In genomic region chr9:29449294-29449693, GRCh38 we compare ENCODE assay signal across 23 cellular contexts.
DNase-seq lines count a peak whose midpoint lies in the region; ATAC-seq lines count a peak whose summit lies in the region.
"Had no signal": no experiment of that assay in that cellular context is flagged by ENCODE, and none has a peak within 500 bp of the region (broad histone marks: within the 10 kb centered on the region; RNA-seq: fewer than 3 reads in every experiment).

No MANE protein-coding gene starts in this region.

- peak; percentile 43 for DNase-seq in DMS53 (lab: John Stamatoyannopoulos, UW)
- peak; percentile 94 for DNase-seq in NCI-H748 treated with DMSO at 0.1 percent for 48 hours (lab: John Stamatoyannopoulos, UW)
- peak; percentile 48 for DNase-seq in left kidney (ENCODE audit: low read depth, low spot score)
- DNase-seq in AML-193 (lab: John Stamatoyannopoulos, UW), result no peak
- no peak for DNase-seq in stimulated activated effector memory CD8-positive, alpha-beta T cell treated with anti-CD3 and anti-CD28 coated beads, Interleukin-12 subunit alpha, Interleukin-12 subunit beta, amount 100 ng/mL, for 72 hours (ENCODE audit: low spot score in 2 of 2)
- DNase-seq: activated CD4-positive, alpha-beta memory T cell treated with anti-CD3 and anti-CD28 coated beads, Interleukin-2, amount 10 ng/mL, durations not matched to agents 7 days and 5 days; activated CD4-positive, CD25-positive, alpha-beta regulatory T cell; activated naive CD4-positive, alpha-beta T cell; activated T-cell treated with anti-CD3 and anti-CD28 coated beads, Interleukin-2, amount 50 U/mL, for 1 hour; amygdala; CD8-positive, alpha-beta memory T cell; DND-41; heart right ventricle; immature natural killer cell; left ventricle myocardium inferior; stimulated activated CD4-positive, alpha-beta T cell treated with anti-CD3 and anti-CD28 coated beads, Interleukin-1b, Interleukin-23, amount 100 ng/mL, for 48 hours; stimulated activated naive B cell treated with anti-CD40 and anti-IgM and Interleukin-4, amounts not matched to agents 10 μg/mL and 1 μg/mL and 100 μg/mL, for 72 hours had no signal

- no peaks in the 10 kb centered on the region for H3K36me3 Mint-ChIP-seq in stimulated activated effector memory CD8-positive, alpha-beta T cell treated with anti-CD3 and anti-CD28 coated beads, Interleukin-12 subunit alpha, Interleukin-12 subunit beta, amount 100 ng/mL, for 72 hours
- H3K36me3 Mint-ChIP-seq: CD8-positive, alpha-beta memory T cell; stimulated activated naive B cell treated with anti-CD40 and anti-IgM and Interleukin-4, amounts not matched to agents 10 μg/mL and 1 μg/mL and 100 μg/mL, for 72 hours had no signal

- peak overlapping the region; percentile 72 for H3K4me3 ChIP-seq in HUES6 (ENCODE audit: low read depth, low read length)
- H3K4me3 ChIP-seq: cardiac muscle cell, heart right ventricle, left ventricle myocardium inferior, prostate gland had no signal

- H3K9me3 Mint-ChIP-seq in stimulated activated effector memory CD8-positive, alpha-beta T cell treated with anti-CD3 and anti-CD28 coated beads, Interleukin-12 subunit alpha, Interleukin-12 subunit beta, amount 100 ng/mL, for 72 hours, result peaks cover 11% of the 10 kb centered on the region

- H3K36me3 ChIP-seq in HUES6 (ENCODE audit: control insufficient read depth, insufficient read depth, low read length), result peaks cover 2% of the 10 kb centered on the region; the same call in 1 of the 2 replicates
- H3K36me3 ChIP-seq: cardiac muscle cell, heart right ventricle, left ventricle myocardium inferior, prostate gland had no signal

- H3K27me3 ChIP-seq in HUES6 (ENCODE audit: control insufficient read depth, insufficient read depth, low read length), result no peaks in the 10 kb centered on the region
- H3K27me3 ChIP-seq: cardiac muscle cell, heart right ventricle had no signal

- no peak for ATAC-seq in stimulated activated effector memory CD8-positive, alpha-beta T cell treated with anti-CD3 and anti-CD28 coated beads, Interleukin-12 subunit alpha, Interleukin-12 subunit beta, amount 100 ng/mL, for 72 hours
- no peak for ATAC-seq in GM19395 (IDR thresholded peaks at IDR 0.05; ENCODE audit: unreplicated experiment)
- ATAC-seq: HCT116; heart right ventricle; stimulated activated naive B cell treated with anti-CD40 and anti-IgM and Interleukin-4, amounts not matched to agents 10 μg/mL and 1 μg/mL and 100 μg/mL, for 72 hours had no signal

- no peaks in the 10 kb centered on the region for H3K4me1 Mint-ChIP-seq in stimulated activated effector memory CD8-positive, alpha-beta T cell treated with anti-CD3 and anti-CD28 coated beads, Interleukin-12 subunit alpha, Interleukin-12 subunit beta, amount 100 ng/mL, for 72 hours
- H3K4me1 Mint-ChIP-seq: activated CD4-positive, alpha-beta memory T cell treated with anti-CD3 and anti-CD28 coated beads, Interleukin-2, amount 10 ng/mL, durations not matched to agents 7 days and 5 days; CD8-positive, alpha-beta memory T cell; stimulated activated naive B cell treated with anti-CD40 and anti-IgM and Interleukin-4, amounts not matched to agents 10 μg/mL and 1 μg/mL and 100 μg/mL, for 72 hours had no signal

- H3K27ac Mint-ChIP-seq in stimulated activated effector memory CD8-positive, alpha-beta T cell treated with anti-CD3 and anti-CD28 coated beads, Interleukin-12 subunit alpha, Interleukin-12 subunit beta, amount 100 ng/mL, for 72 hours, result no peak overlapping the region
- H3K27ac Mint-ChIP-seq: activated CD4-positive, alpha-beta memory T cell treated with anti-CD3 and anti-CD28 coated beads, Interleukin-2, amount 10 ng/mL, durations not matched to agents 7 days and 5 days; CD8-positive, alpha-beta memory T cell; dendritic cell treated with granulocyte-macrophage colony-stimulating factor and Interleukin-4, amounts not matched to agents 40 ng/mL and 50 ng/mL, for 4 days; immature natural killer cell; stimulated activated naive B cell treated with anti-CD40 and anti-IgM and Interleukin-4, amounts not matched to agents 10 μg/mL and 1 μg/mL and 100 μg/mL, for 72 hours had no signal

- H3K4me1 ChIP-seq in HUES6 (ENCODE audit: control insufficient read depth, insufficient read depth, low read length), result no peaks in the 10 kb centered on the region; the same call in 1 of the 2 replicates
- H3K4me1 ChIP-seq: heart right ventricle, left ventricle myocardium inferior, prostate gland had no signal

- no peaks in the 10 kb centered on the region for H3K9me3 ChIP-seq in HUES6 (ENCODE audit: control insufficient read depth, insufficient read depth, low read depth, low read length)
- H3K9me3 ChIP-seq: prostate gland had no signal

- H3K27ac ChIP-seq in HUES6 (ENCODE audit: low read depth, low read length), result no peak overlapping the region
- H3K27ac ChIP-seq: cardiac muscle cell, heart right ventricle, left ventricle myocardium inferior, prostate gland had no signal

- no peak overlapping the region for H3K9ac ChIP-seq in HUES6 (ENCODE audit: low read length)

- no peak overlapping the region for H3K4me3 Mint-ChIP-seq in stimulated activated effector memory CD8-positive, alpha-beta T cell treated with anti-CD3 and anti-CD28 coated beads, Interleukin-12 subunit alpha, Interleukin-12 subunit beta, amount 100 ng/mL, for 72 hours
- H3K4me3 Mint-ChIP-seq: activated CD4-positive, alpha-beta memory T cell treated with anti-CD3 and anti-CD28 coated beads, Interleukin-2, amount 10 ng/mL, durations not matched to agents 7 days and 5 days; CD8-positive, alpha-beta memory T cell; dendritic cell treated with granulocyte-macrophage colony-stimulating factor and Interleukin-4, amounts not matched to agents 40 ng/mL and 50 ng/mL, for 4 days; immature natural killer cell; stimulated activated naive B cell treated with anti-CD40 and anti-IgM and Interleukin-4, amounts not matched to agents 10 μg/mL and 1 μg/mL and 100 μg/mL, for 72 hours had no signal

Comparison
In these comparisons a context has a peak if more than half of its experiments do, and no peak if none do; other contexts are left out.
1. DNase-seq: peak in DMS53 (single experiment), NCI-H748 treated with DMSO at 0.1 percent for 48 hours (single experiment) and left kidney (single experiment); none in AML-193 (0 of 2) and stimulated activated effector memory CD8-positive, alpha-beta T cell treated with anti-CD3 and anti-CD28 coated beads, Interleukin-12 subunit alpha, Interleukin-12 subunit beta, amount 100 ng/mL, for 72 hours (0 of 2).